40 cellular contexts compared by ENCODE assay signal in genomic region chr3:142033292-142033691, GRCh38.
"Had no signal": no experiment of that assay in that cellular context is flagged by ENCODE, and none has a peak within 500 bp of the region (broad histone marks: within the 10 kb centered on the region; RNA-seq: fewer than 3 reads in every experiment).

No MANE protein-coding gene starts in this region.

- H3K9me3 Mint-ChIP-seq: activated naive CD4-positive, alpha-beta T cell treated with anti-CD3 and anti-CD28 coated beads for 36 hours; activated naive CD4-positive, alpha-beta T cell treated with anti-CD3 and anti-CD28 coated beads, Interleukin-2, amount 10 ng/mL, durations not matched to agents 7 days and 5 days; activated naive CD4-positive, alpha-beta T cell treated with anti-CD3 and anti-CD28 coated beads, Interleukin-2, amount 50 U/mL, for 24 hours; activated naive CD8-positive, alpha-beta T cell treated with anti-CD3 and anti-CD28 coated beads for 36 hours; activated naive CD8-positive, alpha-beta T cell treated with anti-CD3 and anti-CD28 coated beads, Interleukin-2, amount 10 ng/mL, durations not matched to agents 7 days and 5 days; activated T-cell treated with anti-CD3 and anti-CD28 coated beads, Interleukin-2, amount 50 U/mL, for 24 hours; activated T-cell treated with anti-CD3 and anti-CD28 coated beads, Interleukin-2, amount 50 U/mL, for 4 hours; activated T-cell treated with anti-CD3 and anti-CD28 coated beads, Interleukin-2, amount 50 U/mL, for 72 hours; activated T-helper 1 cell treated with anti-CD3 and anti-CD28 coated beads, Interleukin-12 subunit alpha, Interleukin-12 subunit beta, Interleukin-2, Interleukin-4 antibody, amounts not matched to agents 30 ng/mL and 10 ng/mL and 1 ng/mL, durations not matched to agents 14 hours and 24 hours and 36 hours; activated T-helper 17 cell treated with anti-CD3 and anti-CD28 coated beads, Interleukin-2, amount 50 U/mL, for 72 hours; activated T-helper 2 cell treated with anti-CD3 and anti-CD28 coated beads, Interferon-gamma antibody, Interleukin-2, Interleukin-4, amounts not matched to agents 10 μg/mL and 5 μg/mL and 100 μg/mL, durations not matched to agents 14 hours and 24 hours and 36 hours; brain; central memory CD8-positive, alpha-beta T cell had no signal

- DNase-seq: activated effector memory CD4-positive, alpha-beta T cell treated with anti-CD3 and anti-CD28 coated beads, Interleukin-2, amount 50 U/mL, for 16 hours; activated effector memory CD4-positive, alpha-beta T cell treated with Interleukin-2 at 50 U/mL for 16 hours; activated gamma-delta T cell; activated gamma-delta T cell treated with Interleukin-2 at 50 U/mL for 16 hours; activated naive CD4-positive, alpha-beta T cell; activated naive CD4-positive, alpha-beta T cell treated with anti-CD3 and anti-CD28 coated beads for 36 hours; activated naive CD4-positive, alpha-beta T cell treated with anti-CD3 and anti-CD28 coated beads, Interleukin-2, amount 10 ng/mL, durations not matched to agents 7 days and 5 days; activated naive CD4-positive, alpha-beta T cell treated with anti-CD3 and anti-CD28 coated beads, Interleukin-2, amount 50 U/mL, for 16 hours; activated naive CD4-positive, alpha-beta T cell treated with Interleukin-2 at 50 U/mL for 16 hours; activated naive CD8-positive, alpha-beta T cell treated with anti-CD3 and anti-CD28 coated beads for 36 hours; activated naive CD8-positive, alpha-beta T cell treated with anti-CD3 and anti-CD28 coated beads, Interleukin-2, amount 10 ng/mL, durations not matched to agents 7 days and 5 days; activated naive CD8-positive, alpha-beta T cell treated with anti-CD3 and anti-CD28 coated beads, Interleukin-2, amount 50 U/mL, for 24 hours; activated T-cell treated with anti-CD3 and anti-CD28 coated beads for 4 hours; activated T-cell treated with anti-CD3 and anti-CD28 coated beads, Interleukin-2, amount 50 U/mL, for 1 hour; activated T-cell treated with anti-CD3 and anti-CD28 coated beads, Interleukin-2, amount 50 U/mL, for 24 hours; activated T-cell treated with anti-CD3 and anti-CD28 coated beads, Interleukin-2, amount 50 U/mL, for 4 hours; activated T-cell treated with anti-CD3 and anti-CD28 coated beads, Interleukin-2, amount 50 U/mL, for 48 hours; activated T-cell treated with anti-CD3 and anti-CD28 coated beads, Interleukin-2, amount 50 U/mL, for 72 hours; adrenal gland; amniotic stem cell; amygdala; anterior cingulate cortex; aorta; body of pancreas; brain microvascular endothelial cell; caudate nucleus; central memory CD4-positive, alpha-beta T cell; cerebellar nuclear complex had no signal

- H3K27me3 ChIP-seq: adrenal gland, ascending aorta, body of pancreas, brain microvascular endothelial cell, breast epithelium had no signal

- H3K4me1 Mint-ChIP-seq: activated T-helper 17 cell treated with anti-CD3 and anti-CD28 coated beads, Interleukin-2, amount 50 U/mL, for 72 hours had no signal

- H3K4me3 ChIP-seq: adrenal gland, ascending aorta, body of pancreas, breast epithelium had no signal

- H3K4me3 Mint-ChIP-seq: activated naive CD4-positive, alpha-beta T cell treated with anti-CD3 and anti-CD28 coated beads for 36 hours; activated naive CD4-positive, alpha-beta T cell treated with anti-CD3 and anti-CD28 coated beads, Interleukin-2, amount 10 ng/mL, durations not matched to agents 7 days and 5 days; activated naive CD4-positive, alpha-beta T cell treated with anti-CD3 and anti-CD28 coated beads, Interleukin-2, amount 50 U/mL, for 24 hours; activated naive CD8-positive, alpha-beta T cell; activated naive CD8-positive, alpha-beta T cell treated with anti-CD3 and anti-CD28 coated beads for 36 hours; activated naive CD8-positive, alpha-beta T cell treated with anti-CD3 and anti-CD28 coated beads, Interleukin-2, amount 10 ng/mL, durations not matched to agents 7 days and 5 days; activated naive CD8-positive, alpha-beta T cell treated with anti-CD3 and anti-CD28 coated beads, Interleukin-2, amount 50 U/mL, for 24 hours; activated T-cell treated with anti-CD3 and anti-CD28 coated beads, Interleukin-2, amount 50 U/mL, for 24 hours; activated T-cell treated with anti-CD3 and anti-CD28 coated beads, Interleukin-2, amount 50 U/mL, for 4 hours; activated T-cell treated with anti-CD3 and anti-CD28 coated beads, Interleukin-2, amount 50 U/mL, for 72 hours; activated T-helper 1 cell treated with anti-CD3 and anti-CD28 coated beads, Interleukin-12 subunit alpha, Interleukin-12 subunit beta, Interleukin-2, Interleukin-4 antibody, amounts not matched to agents 30 ng/mL and 10 ng/mL and 1 ng/mL, durations not matched to agents 14 hours and 24 hours and 36 hours; activated T-helper 17 cell treated with anti-CD3 and anti-CD28 coated beads, Interleukin-2, amount 50 U/mL, for 72 hours; brain; central memory CD8-positive, alpha-beta T cell had no signal

- H3K36me3 Mint-ChIP-seq: activated naive CD4-positive, alpha-beta T cell treated with anti-CD3 and anti-CD28 coated beads, Interleukin-2, amount 10 ng/mL, durations not matched to agents 7 days and 5 days; activated naive CD4-positive, alpha-beta T cell treated with anti-CD3 and anti-CD28 coated beads, Interleukin-2, amount 50 U/mL, for 24 hours; activated naive CD4-positive, alpha-beta T cell treated with anti-CD3 and anti-CD28 coated beads, Interleukin-2, amount 50 U/mL, for 72 hours; activated naive CD8-positive, alpha-beta T cell; activated naive CD8-positive, alpha-beta T cell treated with anti-CD3 and anti-CD28 coated beads for 36 hours; activated naive CD8-positive, alpha-beta T cell treated with anti-CD3 and anti-CD28 coated beads, Interleukin-2, amount 10 ng/mL, durations not matched to agents 7 days and 5 days had no signal

- H3K36me3 ChIP-seq: adrenal gland, ascending aorta, brain microvascular endothelial cell, breast epithelium had no signal

- FAIRE-seq: astrocyte, bronchial epithelial cell had no signal

- H3K27me3 Mint-ChIP-seq: activated naive CD4-positive, alpha-beta T cell treated with anti-CD3 and anti-CD28 coated beads, Interleukin-2, amount 10 ng/mL, durations not matched to agents 7 days and 5 days; activated naive CD4-positive, alpha-beta T cell treated with anti-CD3 and anti-CD28 coated beads, Interleukin-2, amount 50 U/mL, for 24 hours; activated naive CD8-positive, alpha-beta T cell; activated naive CD8-positive, alpha-beta T cell treated with anti-CD3 and anti-CD28 coated beads for 36 hours; activated naive CD8-positive, alpha-beta T cell treated with anti-CD3 and anti-CD28 coated beads, Interleukin-2, amount 10 ng/mL, durations not matched to agents 7 days and 5 days; activated naive CD8-positive, alpha-beta T cell treated with anti-CD3 and anti-CD28 coated beads, Interleukin-2, amount 50 U/mL, for 24 hours; activated T-cell treated with anti-CD3 and anti-CD28 coated beads, Interleukin-2, amount 50 U/mL, for 24 hours; activated T-helper 17 cell treated with anti-CD3 and anti-CD28 coated beads, Interleukin-2, amount 50 U/mL, for 72 hours; brain; central memory CD8-positive, alpha-beta T cell had no signal

- H3K27ac Mint-ChIP-seq: activated naive CD4-positive, alpha-beta T cell treated with anti-CD3 and anti-CD28 coated beads for 36 hours; activated naive CD4-positive, alpha-beta T cell treated with anti-CD3 and anti-CD28 coated beads, Interleukin-2, amount 10 ng/mL, durations not matched to agents 7 days and 5 days; activated naive CD4-positive, alpha-beta T cell treated with anti-CD3 and anti-CD28 coated beads, Interleukin-2, amount 50 U/mL, for 24 hours; activated naive CD4-positive, alpha-beta T cell treated with anti-CD3 and anti-CD28 coated beads, Interleukin-2, amount 50 U/mL, for 72 hours; activated naive CD8-positive, alpha-beta T cell; activated naive CD8-positive, alpha-beta T cell treated with anti-CD3 and anti-CD28 coated beads for 36 hours; activated naive CD8-positive, alpha-beta T cell treated with anti-CD3 and anti-CD28 coated beads, Interleukin-2, amount 10 ng/mL, durations not matched to agents 7 days and 5 days; activated naive CD8-positive, alpha-beta T cell treated with anti-CD3 and anti-CD28 coated beads, Interleukin-2, amount 50 U/mL, for 24 hours; activated T-cell treated with anti-CD3 and anti-CD28 coated beads, Interleukin-2, amount 50 U/mL, for 24 hours; activated T-helper 1 cell treated with anti-CD3 and anti-CD28 coated beads, Interleukin-12 subunit alpha, Interleukin-12 subunit beta, Interleukin-2, Interleukin-4 antibody, amounts not matched to agents 30 ng/mL and 10 ng/mL and 1 ng/mL, durations not matched to agents 14 hours and 24 hours and 36 hours; activated T-helper 17 cell treated with anti-CD3 and anti-CD28 coated beads, Interleukin-2, amount 50 U/mL, for 72 hours; activated T-helper 2 cell treated with anti-CD3 and anti-CD28 coated beads, Interferon-gamma antibody, Interleukin-2, Interleukin-4, amounts not matched to agents 10 μg/mL and 5 μg/mL and 100 μg/mL, durations not matched to agents 14 hours and 24 hours and 36 hours; brain had no signal

- ATAC-seq: activated naive CD4-positive, alpha-beta T cell treated with anti-CD3 and anti-CD28 coated beads, Interleukin-2, amount 50 U/mL, for 72 hours; activated naive CD8-positive, alpha-beta T cell treated with anti-CD3 and anti-CD28 coated beads, Interleukin-2, amount 50 U/mL, for 24 hours; activated T-cell treated with anti-CD3 and anti-CD28 coated beads, Interleukin-2, amount 50 U/mL, for 4 hours; activated T-cell treated with anti-CD3 and anti-CD28 coated beads, Interleukin-2, amount 50 U/mL, for 72 hours; activated T-helper 17 cell treated with anti-CD3 and anti-CD28 coated beads, Interleukin-2, amount 50 U/mL, for 72 hours; body of pancreas had no signal

- H3K27ac ChIP-seq: adrenal gland, ascending aorta, body of pancreas, brain microvascular endothelial cell, breast epithelium had no signal

- H3K9me3 ChIP-seq: adrenal gland, ascending aorta, body of pancreas, breast epithelium had no signal

- H3K4me1 ChIP-seq: adrenal gland, breast epithelium had no signal
